ENCODE assay signal across 10 cellular contexts in genomic region chr1:244210884-244211558, GRCh38.
A peak's percentile ranks its signal among the peaks of the same experiment; 100 is the strongest.
DNase-seq lines count a peak whose midpoint lies in the region; ATAC-seq and TF ChIP-seq lines count a peak whose summit lies in the region.
"Had no signal": no experiment of that assay in that cellular context is flagged by ENCODE, and none has a peak within 500 bp of the region (broad histone marks: within the 10 kb centered on the region; RNA-seq: fewer than 3 reads in every experiment).

No MANE protein-coding gene starts in this region.

- H3K4me2 ChIP-seq in Loucy (ENCODE audit: low read depth, low read length, poor library complexity, severe bottlenecking) (no peak overlapping the region), fibroblast of lung (ENCODE audit: extremely low read depth, insufficient read depth, low read length) (no peak overlapping the region)

- peak; percentile 63 to 76 (median 76) for ATAC-seq in psoas muscle
- no peak for ATAC-seq in HG03354 (IDR thresholded peaks at IDR 0.05; ENCODE audit: poor library complexity, severe bottlenecking, unreplicated experiment)
- ATAC-seq in HG03460 (IDR thresholded peaks at IDR 0.05; ENCODE audit: unreplicated experiment): no peak
- ATAC-seq: activated naive CD8-positive, alpha-beta T cell treated with anti-CD3 and anti-CD28 coated beads, Interleukin-2, amount 50 U/mL, for 24 hours had no signal

- no peaks in the 10 kb centered on the region for H3K36me3 ChIP-seq in Loucy (ENCODE audit: insufficient read depth, low read length)
- H3K36me3 ChIP-seq in fibroblast of lung (ENCODE audit: control insufficient read depth, insufficient read depth, low read length): no peaks in the 10 kb centered on the region
- no peaks in the 10 kb centered on the region for H3K36me3 ChIP-seq in psoas muscle (ENCODE audit: insufficient read depth in 1 of 2, low read depth in 1 of 2)
- H3K36me3 ChIP-seq: tibial artery had no signal

- no peaks in the 10 kb centered on the region for H3K9me2 ChIP-seq in Loucy (replicated peaks; ENCODE audit: low read depth, low read length)

- H3K9ac ChIP-seq in Loucy (ENCODE audit: low read depth, low read length, poor library complexity, severe bottlenecking): no peak overlapping the region
- H3K9ac ChIP-seq in fibroblast of lung (ENCODE audit: insufficient read depth, low read length): no peak overlapping the region

- no peaks in the 10 kb centered on the region for H3K4me1 ChIP-seq in Loucy (ENCODE audit: insufficient read depth, low read length, poor library complexity, severe bottlenecking)
- H3K4me1 ChIP-seq in fibroblast of lung (ENCODE audit: control insufficient read depth, extremely low read depth, insufficient read depth, low read length): no peaks in the 10 kb centered on the region
- H3K4me1 ChIP-seq in psoas muscle: peaks cover 43% of the 10 kb centered on the region

- H3K27ac ChIP-seq in fibroblast of lung (ENCODE audit: insufficient read depth, low read length) (no peak overlapping the region), psoas muscle (peak overlapping the region; percentile 87)
- H3K27ac ChIP-seq: tibial artery had no signal

- no peaks in the 10 kb centered on the region for H3F3A ChIP-seq in Loucy (ENCODE audit: low read depth)

- no peaks in the 10 kb centered on the region for H4K20me1 ChIP-seq in Loucy (ENCODE audit: insufficient read depth, low read length, poor library complexity, severe bottlenecking)
- H4K20me1 ChIP-seq in fibroblast of lung (ENCODE audit: control insufficient read depth, extremely low read depth, insufficient read depth, low read length): no peaks in the 10 kb centered on the region

- DNase-seq in GM12864 (ENCODE audit: low read depth) (no peak), fibroblast of lung (ENCODE audit: low read depth in 2 of 2) (no peak), psoas muscle (no peak), NCI-H1694 (lab: John Stamatoyannopoulos, UW) (no peak)
- DNase-seq: activated naive CD8-positive, alpha-beta T cell treated with anti-CD3 and anti-CD28 coated beads, Interleukin-2, amount 50 U/mL, for 24 hours; stimulated activated CD4-positive, alpha-beta T cell treated with anti-CD3 and anti-CD28 coated beads, Interleukin-12 subunit alpha, Interleukin-12 subunit beta, amount 100 ng/mL, for 4 hours had no signal

- WGBS in psoas muscle, 3 donors: 86 to 91% (median 89%) methylated on average over 28 of the region's 28 CpGs

- H3K79me2 ChIP-seq in Loucy (ENCODE audit: insufficient read depth, low read length): no peaks in the 10 kb centered on the region
- H3K79me2 ChIP-seq in fibroblast of lung (ENCODE audit: control insufficient read depth, insufficient read depth, low read length): no peaks in the 10 kb centered on the region

- TF ChIP-seq CTCF in GM12864 (IDR thresholded peaks at IDR 0.05; ENCODE audit: low read depth, low read length, missing control alignments) (peak; percentile 48), Loucy (conservative IDR thresholded peaks at IDR 0.05; ENCODE audit: low read length) (peak; percentile 39), fibroblast of lung (conservative IDR thresholded peaks at IDR 0.05 in 1 of 2, IDR thresholded peaks at IDR 0.05 in 1 of 2; ENCODE audit: low read depth in 1 of 2, low read length in 2 of 2) (peak; percentile 8 to 40), psoas muscle (IDR thresholded peaks at IDR 0.05) (peak; percentile 59)

- H3K9me3 ChIP-seq in Loucy (ENCODE audit: insufficient read depth, low read depth, low read length) (0 out of 2 replicates have a peak, but pooled peaks cover 5% of the 10 kb centered on the region), fibroblast of lung (ENCODE audit: control insufficient read depth, insufficient read depth, low read depth, low read length) (no peaks in the 10 kb centered on the region), psoas muscle (no peaks in the 10 kb centered on the region)
- H3K9me3 ChIP-seq: tibial artery had no signal

- H2AFZ ChIP-seq in Loucy (ENCODE audit: low read length): no peak overlapping the region
- H2AFZ ChIP-seq in fibroblast of lung (ENCODE audit: low read length): no peak overlapping the region

- intact Hi-C loops in psoas muscle (cut with DNase I): no loop called here

- H3K4me3 ChIP-seq in GM12864 (ENCODE audit: low read depth, low read length) (no peak overlapping the region), Loucy (ENCODE audit: low read length, poor library complexity, severe bottlenecking) (no peak overlapping the region), fibroblast of lung (replicated peaks in 1 of 4; ENCODE audit: control extremely low read depth in 1 of 4, insufficient read depth in 1 of 4, low read depth in 3 of 4, low read length in 4 of 4) (no peak overlapping the region), psoas muscle (peak overlapping the region; percentile 19)
- H3K4me3 ChIP-seq: tibial artery had no signal

- H3K27me3 ChIP-seq in Loucy (ENCODE audit: insufficient read depth, low read length, poor library complexity, severe bottlenecking) (no peaks in the 10 kb centered on the region), fibroblast of lung (ENCODE audit: control insufficient read depth, insufficient read depth, low read length) (no peaks in the 10 kb centered on the region), psoas muscle (ENCODE audit: insufficient read depth in 3 of 3, low read length in 2 of 3) (no peaks in the 10 kb centered on the region)
- H3K27me3 ChIP-seq: tibial artery had no signal

Comparison
In these comparisons a context has a peak if more than half of its experiments do, and no peak if none do; other contexts are left out.
1. ATAC-seq: peak in psoas muscle (4 of 4); none in HG03354 (single experiment) and HG03460 (single experiment).
2. Peak in every context shown above with its lines, with median percentiles within 50 percentile points of each other: CTCF ChIP-seq.